16 cellular contexts compared by ENCODE assay signal in genomic region chr4:15521442-15522039, GRCh38. TPM values are rescaled to one million over a fixed set of nuclear protein-coding genes. Genes with fewer than 3 reads are reported as not detected.
DNase-seq lines count a peak whose midpoint lies in the region; ATAC-seq and TF ChIP-seq lines count a peak whose summit lies in the region.
"Had no signal": no experiment of that assay in that cellular context is flagged by ENCODE, and none has a peak within 500 bp of the region (broad histone marks: within the 10 kb centered on the region; RNA-seq: fewer than 3 reads in every experiment).

No MANE protein-coding gene starts in this region.

- peaks cover 9 to 10% of the 10 kb centered on the region in 2 donors for H3K36me3 Mint-ChIP-seq in activated naive CD4-positive, alpha-beta T cell treated with anti-CD3 and anti-CD28 coated beads, Interleukin-2, amount 50 U/mL, for 72 hours
- peaks cover 28% of the 10 kb centered on the region for H3K36me3 Mint-ChIP-seq in HFFc6 (ENCODE audit: low read depth)

- H3K9me3 Mint-ChIP-seq in activated naive CD4-positive, alpha-beta T cell treated with anti-CD3 and anti-CD28 coated beads, Interleukin-2, amount 50 U/mL, for 72 hours: peaks cover 5 to 16% of the 10 kb centered on the region in 2 donors
- peaks cover 5% of the 10 kb centered on the region; the same call in 1 of the 2 replicates for H3K9me3 Mint-ChIP-seq in HFFc6

- TF ChIP-seq CTCF in HFFc6 (IDR thresholded peaks at IDR 0.05): no peak

- ATAC-seq in activated naive CD4-positive, alpha-beta T cell treated with anti-CD3 and anti-CD28 coated beads, Interleukin-2, amount 50 U/mL, for 72 hours: no peak

- no peak overlapping the region for H3K27ac Mint-ChIP-seq in activated naive CD4-positive, alpha-beta T cell treated with anti-CD3 and anti-CD28 coated beads, Interleukin-2, amount 50 U/mL, for 72 hours
- no peak overlapping the region for H3K27ac Mint-ChIP-seq in HFFc6

- H3K27me3 Mint-ChIP-seq in HFFc6 (ENCODE audit: insufficient read depth): no peaks in the 10 kb centered on the region; the same call in 1 of the 2 replicates

- H3K4me3 ChIP-seq in skeletal muscle cell (ENCODE audit: low read depth, low read length): no peak overlapping the region
- H3K4me3 ChIP-seq: BLaER1 treated with 17β-estradiol and CSF1 and Interleukin-3, amounts not matched to agents 10 nM and 100 nM; HAP-1 had no signal

- peak; percentile 3 for DNase-seq in DMS53 treated with DMSO at 0.1 percent for 48 hours (lab: John Stamatoyannopoulos, UW; ENCODE audit: unreplicated experiment)
- no peak for DNase-seq in DMS53 (lab: John Stamatoyannopoulos, UW)
- DNase-seq in SW480 (ENCODE audit: low spot score): peak; percentile 27
- peak; percentile 73 for DNase-seq in dedifferentiated amniotic fluid mesenchymal stem cell (ENCODE audit: extremely low spot score)
- DNase-seq in skeletal muscle cell (ENCODE audit: low read depth): peak; percentile 14
- no peak for DNase-seq in activated naive CD4-positive, alpha-beta T cell treated with anti-CD3 and anti-CD28 coated beads, Interleukin-2, amount 50 U/mL, for 72 hours (ENCODE audit: low spot score in 2 of 2)
- DNase-seq in HFFc6: no peak
- no peak for DNase-seq in NCI-H748 (lab: John Stamatoyannopoulos, UW; ENCODE audit: unreplicated experiment)
- DNase-seq: NCI-H1436 treated with DMSO at 0.1 percent for 48 hours; NCI-H2081; NCI-H524; NK-92 treated with Interleukin-12 subunit alpha and Interleukin-12 subunit beta, amount 100 ng/mL, for 24 hours; SIG-M5 had no signal

- H3K4me3 Mint-ChIP-seq in HFFc6: no peak overlapping the region

- H3K4me1 Mint-ChIP-seq in HFFc6 (ENCODE audit: low read depth): no peaks in the 10 kb centered on the region

RNA-seq across cellular contexts. Expression of gene CC2D2A, which starts 51.9 kb away (rescaled TPM):
- total RNA-seq in activated naive CD4-positive, alpha-beta T cell treated with anti-CD3 and anti-CD28 coated beads, Interleukin-2, amount 50 U/mL, for 72 hours: not detected
- total RNA-seq in HFFc6 (2021; fragmentation: NEBNext Ultra II Directional; extraction: Animal tissue kit (Norgen Biotek cat#: 25700)): 10 to 100 TPM; 19.1 to 26.5 (median 21.8) TPM
- total RNA-seq: OCI-LY7 had no signal

Comparison
In these comparisons a context has a peak if more than half of its experiments do, and no peak if none do; other contexts are left out.
1. DNase-seq: peak in DMS53 treated with DMSO at 0.1 percent for 48 hours (single experiment), SW480 (single experiment), dedifferentiated amniotic fluid mesenchymal stem cell (single experiment) and skeletal muscle cell (single experiment); none in DMS53 (single experiment), activated naive CD4-positive, alpha-beta T cell treated with anti-CD3 and anti-CD28 coated beads, Interleukin-2, amount 50 U/mL, for 72 hours (0 of 2), HFFc6 (single experiment) and NCI-H748 (single experiment).
2. RNA of gene CC2D2A, which starts 51.9 kb away (total RNA-seq): 19.1 to 26.5 TPM in HFFc6; not detected in activated naive CD4-positive, alpha-beta T cell treated with anti-CD3 and anti-CD28 coated beads, Interleukin-2, amount 50 U/mL, for 72 hours; every median in the first group is over 10 times any median in the second.